16 cellular contexts compared by ENCODE assay signal in the genomic region with DNA sequence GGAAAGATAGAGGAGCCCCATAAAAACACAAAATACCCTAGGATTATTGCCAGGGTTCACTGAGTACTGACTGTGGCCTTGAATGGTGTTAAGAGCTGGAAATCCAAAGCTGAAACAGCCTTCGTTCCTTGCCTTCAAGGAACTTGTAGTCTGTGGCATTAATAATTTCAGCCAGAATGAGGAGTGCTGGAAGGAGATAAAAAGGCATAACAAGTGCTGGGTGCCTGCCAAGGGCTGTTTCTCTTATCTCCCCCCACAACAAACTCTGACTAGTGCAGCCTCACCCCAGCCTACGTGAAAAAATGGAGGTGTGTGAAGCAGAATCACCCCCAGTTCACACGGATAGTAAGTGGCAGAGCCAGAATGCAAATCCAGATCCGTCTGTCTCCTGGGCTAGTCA.
"Had no signal": no experiment of that assay in that cellular context is flagged by ENCODE, and none has a peak within 500 bp of the region (broad histone marks: within the 10 kb centered on the region; RNA-seq: fewer than 3 reads in every experiment).

No MANE protein-coding gene starts in this region.

- H3K4me3 Mint-ChIP-seq: activated naive CD8-positive, alpha-beta T cell treated with anti-CD3 and anti-CD28 coated beads, Interleukin-2, amount 10 ng/mL, durations not matched to agents 7 days and 5 days had no signal

- H3K36me3 ChIP-seq: cardiac muscle cell, esophagus muscularis mucosa, transverse colon had no signal

- FAIRE-seq: colon, islet of Langerhans had no signal

- H3K27me3 ChIP-seq: cardiac muscle cell, esophagus muscularis mucosa, transverse colon had no signal

- ATAC-seq: foreskin keratinocyte had no signal

- H3K4me1 Mint-ChIP-seq: activated naive CD8-positive, alpha-beta T cell treated with anti-CD3 and anti-CD28 coated beads, Interleukin-2, amount 10 ng/mL, durations not matched to agents 7 days and 5 days had no signal

- H3K27ac ChIP-seq: cardiac muscle cell, esophagus muscularis mucosa, foreskin keratinocyte, skin epidermis, transverse colon had no signal

- H3K27ac Mint-ChIP-seq: activated naive CD8-positive, alpha-beta T cell treated with anti-CD3 and anti-CD28 coated beads, Interleukin-2, amount 10 ng/mL, durations not matched to agents 7 days and 5 days had no signal

- H3K4me3 ChIP-seq: cardiac muscle cell, esophagus muscularis mucosa, skin epidermis, transverse colon had no signal

- DNase-seq: activated CD4-positive, alpha-beta T cell treated with anti-CD3 and anti-CD28 coated beads, Interleukin-2, amount 50 U/mL, for 1 hour; activated naive CD4-positive, alpha-beta T cell; activated naive CD8-positive, alpha-beta T cell treated with anti-CD3 and anti-CD28 coated beads, Interleukin-2, amount 10 ng/mL, durations not matched to agents 7 days and 5 days; aorta; foreskin keratinocyte; retina; stimulated activated CD4-positive, alpha-beta T cell treated with anti-CD3 and anti-CD28 coated beads, Interleukin-4, amount 100 ng/mL, for 4 hours; stimulated activated CD8-positive, alpha-beta memory T cell treated with anti-CD3 and anti-CD28 coated beads, Interleukin-4, amount 100 ng/mL, for 48 hours; stimulated activated naive CD4-positive, alpha-beta T cell treated with Interleukin-2 at 50 U/mL for 16 hours; substantia nigra; transverse colon had no signal

- H3K9me3 ChIP-seq: esophagus muscularis mucosa, transverse colon had no signal

- H3K9me3 Mint-ChIP-seq: activated naive CD8-positive, alpha-beta T cell treated with anti-CD3 and anti-CD28 coated beads, Interleukin-2, amount 10 ng/mL, durations not matched to agents 7 days and 5 days had no signal

- H3K36me3 Mint-ChIP-seq: activated naive CD8-positive, alpha-beta T cell treated with anti-CD3 and anti-CD28 coated beads, Interleukin-2, amount 10 ng/mL, durations not matched to agents 7 days and 5 days had no signal
